1 cellular context compared by ENCODE assay signal in the genomic region with DNA sequence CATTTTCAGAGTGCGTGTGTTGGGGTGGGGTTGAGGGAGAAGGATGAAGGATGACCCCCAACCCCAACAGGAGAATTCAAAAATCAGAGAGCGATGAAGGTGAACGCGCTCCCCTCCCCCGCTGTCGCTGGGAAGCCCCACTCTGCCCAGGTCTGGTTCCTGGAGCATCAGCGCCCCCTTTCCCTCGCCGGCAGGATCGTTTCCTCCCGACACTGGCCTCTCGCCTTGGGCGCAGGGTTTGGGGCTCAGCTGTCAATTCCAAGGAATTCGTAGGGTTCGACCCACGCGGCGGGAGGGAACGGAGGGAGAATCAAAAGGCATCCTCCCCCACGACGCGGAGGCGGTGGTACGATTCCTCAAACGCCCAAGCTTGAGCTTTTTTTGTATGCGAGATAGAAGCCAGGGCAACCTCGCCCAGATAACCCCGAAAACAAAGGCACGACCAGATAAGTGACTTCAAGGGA.
TF ChIP-seq lines count a peak whose summit lies in the region.

No MANE protein-coding gene starts in this region.

TF ChIP-seq in neural cell, 6 proteins besides CTCF, POLR2A, EP300 and RAD21 (continued from another document):
- TF ChIP-seq, protein P1, sequence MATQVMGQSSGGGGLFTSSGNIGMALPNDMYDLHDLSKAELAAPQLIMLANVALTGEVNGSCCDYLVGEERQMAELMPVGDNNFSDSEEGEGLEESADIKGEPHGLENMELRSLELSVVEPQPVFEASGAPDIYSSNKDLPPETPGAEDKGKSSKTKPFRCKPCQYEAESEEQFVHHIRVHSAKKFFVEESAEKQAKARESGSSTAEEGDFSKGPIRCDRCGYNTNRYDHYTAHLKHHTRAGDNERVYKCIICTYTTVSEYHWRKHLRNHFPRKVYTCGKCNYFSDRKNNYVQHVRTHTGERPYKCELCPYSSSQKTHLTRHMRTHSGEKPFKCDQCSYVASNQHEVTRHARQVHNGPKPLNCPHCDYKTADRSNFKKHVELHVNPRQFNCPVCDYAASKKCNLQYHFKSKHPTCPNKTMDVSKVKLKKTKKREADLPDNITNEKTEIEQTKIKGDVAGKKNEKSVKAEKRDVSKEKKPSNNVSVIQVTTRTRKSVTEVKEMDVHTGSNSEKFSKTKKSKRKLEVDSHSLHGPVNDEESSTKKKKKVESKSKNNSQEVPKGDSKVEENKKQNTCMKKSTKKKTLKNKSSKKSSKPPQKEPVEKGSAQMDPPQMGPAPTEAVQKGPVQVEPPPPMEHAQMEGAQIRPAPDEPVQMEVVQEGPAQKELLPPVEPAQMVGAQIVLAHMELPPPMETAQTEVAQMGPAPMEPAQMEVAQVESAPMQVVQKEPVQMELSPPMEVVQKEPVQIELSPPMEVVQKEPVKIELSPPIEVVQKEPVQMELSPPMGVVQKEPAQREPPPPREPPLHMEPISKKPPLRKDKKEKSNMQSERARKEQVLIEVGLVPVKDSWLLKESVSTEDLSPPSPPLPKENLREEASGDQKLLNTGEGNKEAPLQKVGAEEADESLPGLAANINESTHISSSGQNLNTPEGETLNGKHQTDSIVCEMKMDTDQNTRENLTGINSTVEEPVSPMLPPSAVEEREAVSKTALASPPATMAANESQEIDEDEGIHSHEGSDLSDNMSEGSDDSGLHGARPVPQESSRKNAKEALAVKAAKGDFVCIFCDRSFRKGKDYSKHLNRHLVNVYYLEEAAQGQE (IDR thresholded peaks at IDR 0.05; ENCODE audit: borderline replicate concordance), result no peak
